In genomic region chr17:50152736-50153135, GRCh38 we compare ENCODE assay signal across 8 cellular contexts. TPM values are rescaled to one million over a fixed set of nuclear protein-coding genes. Genes with fewer than 3 reads are reported as not detected.
DNase-seq lines count a peak whose midpoint lies in the region; ATAC-seq, FAIRE-seq and TF ChIP-seq lines count a peak whose summit lies in the region.

No MANE protein-coding gene starts in this region.

- no peaks in the 10 kb centered on the region; the same call in 1 of the 2 replicates for H4K20me1 ChIP-seq in HepG2 (ENCODE audit: insufficient read depth, low read length)

- FAIRE-seq in HepG2 (lab: Jason Lieb, UNC) = no peak

- no peak overlapping the region for H2AFZ ChIP-seq in HepG2 (ENCODE audit: low read length)

- intact Hi-C loops in HepG2 (cut with micrococcal nuclease; ENCODE audit: unreplicated experiment) = no loop called here

- H3K4me3 Mint-ChIP-seq in activated T-helper 17 cell treated with anti-CD3 and anti-CD28 coated beads, Interleukin-2, amount 50 U/mL, for 72 hours = peak overlapping the region; percentile 81

- in situ Hi-C loops in HepG2 (cut with HindIII; ENCODE audit: extremely low pct_ligation_motif_present, low pct_unique_long_range_greater_than_20kb) = no loop called here

- peaks cover under 1% of the 10 kb centered on the region for H3K4me1 Mint-ChIP-seq in activated T-helper 17 cell treated with anti-CD3 and anti-CD28 coated beads, Interleukin-2, amount 50 U/mL, for 72 hours

- no peak overlapping the region for H3K9ac ChIP-seq in HUES48 (ENCODE audit: low read depth, low read length)
- H3K9ac ChIP-seq in HepG2 (ENCODE audit: insufficient read depth, low read depth, low read length) = peak overlapping the region; percentile 45; the same call in 1 of the 2 replicates
- no peak overlapping the region for H3K9ac ChIP-seq in subcutaneous abdominal adipose tissue (ENCODE audit: low read length in 5 of 5)

- TF ChIP-seq RAD21 in HepG2 (CRISPR knock-in tag; IDR thresholded peaks at IDR 0.05) = no peak

- H3K36me3 ChIP-seq in HUES48 (ENCODE audit: control insufficient read depth, insufficient read depth, low read length) = no peaks in the 10 kb centered on the region
- no peaks in the 10 kb centered on the region for H3K36me3 ChIP-seq in HepG2 (replicated peaks in 1 of 2; ENCODE audit: control insufficient read depth in 1 of 2, insufficient read depth in 2 of 2, low read length in 2 of 2)
- no peaks in the 10 kb centered on the region for H3K36me3 ChIP-seq in subcutaneous abdominal adipose tissue (ENCODE audit: control insufficient read depth in 5 of 5, insufficient read depth in 5 of 5, low read length in 5 of 5)

- peaks cover 10% of the 10 kb centered on the region for H3K79me2 ChIP-seq in HepG2 (ENCODE audit: insufficient read depth, low read length)

- H3K4me1 ChIP-seq in HUES48 (ENCODE audit: control insufficient read depth, insufficient read depth, low read length) (peaks cover 22% of the 10 kb centered on the region; the same call in 1 of the 2 replicates), HepG2 (ENCODE audit: insufficient read depth, low read length) (peaks cover 24% of the 10 kb centered on the region), subcutaneous abdominal adipose tissue (ENCODE audit: control insufficient read depth in 5 of 5, insufficient read depth in 5 of 5, low read length in 5 of 5) (peaks cover 19 to 73% (median 60%) of the 10 kb centered on the region in 5 donors)

- no peak for TF ChIP-seq CTCF in HepG2 (CRISPR knock-in tag; IDR thresholded peaks at IDR 0.05)

- DNase-seq in HepG2 (ENCODE audit: low spot score) = no peak
- no peak for DNase-seq in RPMI8226
- DNase-seq in KG1 (lab: John Stamatoyannopoulos, UW) = no peak
- no peak for DNase-seq in hepatic stellate cell (ENCODE audit: low spot score)
- no peak for DNase-seq in activated naive CD4-positive, alpha-beta T cell treated with anti-CD3 and anti-CD28 coated beads, Interleukin-2, amount 50 U/mL, for 16 hours

- H3K27ac ChIP-seq in HUES48 (ENCODE audit: low read depth, low read length) (peak overlapping the region; percentile 76), HepG2 (ENCODE audit: extremely low read length, insufficient read depth, low read length) (no peak overlapping the region), subcutaneous abdominal adipose tissue (ENCODE audit: low read depth, low read length) (peak overlapping the region; percentile 65)

- no peak overlapping the region; the same call in 1 of the 2 replicates for H3K4me2 ChIP-seq in HepG2 (ENCODE audit: low read depth, low read length)

- 68% methylated on average over 7 of the region's 7 CpGs for WGBS in HepG2 (ENCODE audit: low lambda C conversion rate)

- no TSS peak for BruUV-seq in HepG2 (replicated peaks; lab: Mats Ljungman, UMichigan)

- TF ChIP-seq EP300 in HepG2 (IDR thresholded peaks at IDR 0.05; ENCODE audit: low read depth in 2 of 2, low read length in 2 of 2) (no peak), HepG2 (CRISPR knock-in tag; IDR thresholded peaks at IDR 0.05; ENCODE audit: borderline replicate concordance) (no peak)

- H3K27ac Mint-ChIP-seq in activated T-helper 17 cell treated with anti-CD3 and anti-CD28 coated beads, Interleukin-2, amount 50 U/mL, for 72 hours = no peak overlapping the region

- POLR2A ChIA-PET in HepG2 (lab: Yijun Ruan, JAX) = interaction anchor here (1.3 to 1.7 kb wide), 2 partner anchors 8 to 26 kb away, joined by 4 to 7 read pairs; no protein-coding TSS in a partner anchor

- CTCF ChIA-PET in HepG2 (lab: Yijun Ruan, JAX; ENCODE audit: low intra/inter-chr PET ratio, low total read pairs) = no interaction called here

- H3K9me3 ChIP-seq in HUES48 (ENCODE audit: control insufficient read depth, insufficient read depth, low read length) (no peaks in the 10 kb centered on the region), HepG2 (ENCODE audit: low read length) (no peaks in the 10 kb centered on the region), subcutaneous abdominal adipose tissue (ENCODE audit: control insufficient read depth in 5 of 5, low read length in 5 of 5) (no peaks in the 10 kb centered on the region)

- ATAC-seq in activated T-helper 17 cell treated with anti-CD3 and anti-CD28 coated beads, Interleukin-2, amount 50 U/mL, for 72 hours (replicated peaks) = no peak
- ATAC-seq in HepG2 = no peak

- peaks cover 29% of the 10 kb centered on the region for H3K36me3 Mint-ChIP-seq in activated T-helper 17 cell treated with anti-CD3 and anti-CD28 coated beads, Interleukin-2, amount 50 U/mL, for 72 hours (ENCODE audit: low read depth)

- no peak for TF ChIP-seq POLR2A in HepG2 (IDR thresholded peaks at IDR 0.05; ENCODE audit: insufficient read depth in 1 of 2, low read depth in 2 of 2, low read length in 2 of 2)

- H3K4me3 ChIP-seq in HUES48 (ENCODE audit: low read depth, low read length) (no peak overlapping the region), HepG2 (replicated peaks in 1 of 3; ENCODE audit: insufficient read depth in 1 of 3, low read depth in 2 of 3, low read length in 3 of 3) (0 out of 6 replicates have a peak overlapping the region, but pooled peaks of 1 of the 3 experiments have one; percentile 86), subcutaneous abdominal adipose tissue (ENCODE audit: low read depth in 1 of 5, low read length in 5 of 5) (peak overlapping the region in 2 of 5 donors; percentile 79 to 82)

- no peaks in the 10 kb centered on the region for H3K9me3 Mint-ChIP-seq in activated T-helper 17 cell treated with anti-CD3 and anti-CD28 coated beads, Interleukin-2, amount 50 U/mL, for 72 hours

- H3K27me3 Mint-ChIP-seq in activated T-helper 17 cell treated with anti-CD3 and anti-CD28 coated beads, Interleukin-2, amount 50 U/mL, for 72 hours = no peaks in the 10 kb centered on the region

- peaks cover 18% of the 10 kb centered on the region for H3K27me3 ChIP-seq in HUES48 (ENCODE audit: control insufficient read depth, insufficient read depth, low read length)
- peaks cover 2 to 5% of the 10 kb centered on the region in 2 experiments; a peak in 2 of 5 replicates for H3K27me3 ChIP-seq in HepG2 (ENCODE audit: control insufficient read depth in 1 of 2, insufficient read depth in 2 of 2, low read length in 2 of 2)
- no peaks in the 10 kb centered on the region for H3K27me3 ChIP-seq in subcutaneous abdominal adipose tissue (ENCODE audit: control insufficient read depth in 5 of 5, insufficient read depth in 4 of 5, low read length in 5 of 5)

RNA-seq across cellular contexts. Expression of gene PPP1R9B, which starts 2.3 kb away (rescaled TPM):
- total RNA-seq in activated T-helper 17 cell treated with anti-CD3 and anti-CD28 coated beads, Interleukin-2, amount 50 U/mL, for 72 hours = 10 to 100 TPM; 73.6 to 89.2 TPM
- total RNA-seq in HepG2 (2016; rRNA removed; fragmentation: Illumina TruSeq; extraction: Trizol) = 11.0 and 15.8 TPM in 2 replicates
- total RNA-seq in HepG2 (2016; cell fraction: cytosol; rRNA removed; fragmentation: Illumina TruSeq; extraction: Trizol; ENCODE audit: low read depth) = 1.3 and 1.6 TPM in 2 replicates
- total RNA-seq in HepG2 (2016; cell fraction: insoluble cytoplasmic fraction; rRNA removed; fragmentation: Illumina TruSeq; extraction: Trizol) = 8.3 and 16.2 TPM in 2 replicates
- total RNA-seq in HepG2 (2016; cell fraction: membrane; rRNA removed; fragmentation: Illumina TruSeq; extraction: Trizol) = 7.0 and 7.3 TPM in 2 replicates
- 10.9 and 13.5 TPM in 2 replicates for total RNA-seq in HepG2 (2016; cell fraction: nucleus; rRNA removed; fragmentation: Illumina TruSeq; extraction: Trizol)
- 8.7 and 9.4 TPM in 2 replicates for polyA plus RNA-seq in HepG2 (2011; rRNA removed)
- 7.4 and 9.0 TPM in 2 replicates for polyA plus RNA-seq in HepG2 (2011; cell fraction: cytosol; rRNA removed)
- 13.1 and 16.4 TPM in 2 replicates for polyA plus RNA-seq in HepG2 (2011; cell fraction: nucleus; rRNA removed)
- polyA plus RNA-seq in HepG2 (2012) = 9.8 and 11.6 TPM in 2 replicates
- 1.2 and 1.4 TPM in 2 replicates for polyA plus RNA-seq in HepG2 (2016; cell fraction: cytosol; fragmentation: Illumina TruSeq; extraction: Trizol; ENCODE audit: low read depth)
- polyA plus RNA-seq in HepG2 (2016; cell fraction: insoluble cytoplasmic fraction; fragmentation: Illumina TruSeq; extraction: Trizol; ENCODE audit: low read depth) = 14.2 and 17.2 TPM in 2 replicates
- polyA plus RNA-seq in HepG2 (2016; cell fraction: membrane; fragmentation: Illumina TruSeq; extraction: Trizol; ENCODE audit: low read depth) = 7.2 TPM in 2 replicates
- polyA plus RNA-seq in HepG2 (2016; cell fraction: nucleus; fragmentation: Illumina TruSeq; extraction: Trizol; ENCODE audit: insufficient read depth, low read depth) = 35.0 and 35.2 TPM in 2 replicates
- polyA minus RNA-seq in HepG2 (2011; rRNA and poly(A)+ RNA removed; ENCODE audit: low replicate concordance) = 15.4 and 32.3 TPM in 2 replicates
- 7.3 and 11.8 TPM in 2 replicates for polyA minus RNA-seq in HepG2 (2011; cell fraction: cytosol; rRNA and poly(A)+ RNA removed)
- 7.8 and 9.3 TPM in 2 replicates for polyA minus RNA-seq in HepG2 (2011; cell fraction: nucleus; rRNA and poly(A)+ RNA removed)

RNA-seq across cellular contexts. Expression of gene SGCA, which starts 13.1 kb away (rescaled TPM):
- total RNA-seq in activated T-helper 17 cell treated with anti-CD3 and anti-CD28 coated beads, Interleukin-2, amount 50 U/mL, for 72 hours = not detected
- total RNA-seq in HepG2 (2016; rRNA removed; fragmentation: Illumina TruSeq; extraction: Trizol) = not detected in 2 replicates
- not detected in 2 replicates for total RNA-seq in HepG2 (2016; cell fraction: cytosol; rRNA removed; fragmentation: Illumina TruSeq; extraction: Trizol; ENCODE audit: low read depth)
- total RNA-seq in HepG2 (2016; cell fraction: insoluble cytoplasmic fraction; rRNA removed; fragmentation: Illumina TruSeq; extraction: Trizol) = not detected in 2 replicates
- total RNA-seq in HepG2 (2016; cell fraction: membrane; rRNA removed; fragmentation: Illumina TruSeq; extraction: Trizol) = not detected in 2 replicates
- total RNA-seq in HepG2 (2016; cell fraction: nucleus; rRNA removed; fragmentation: Illumina TruSeq; extraction: Trizol) = not detected in 2 replicates
- not detected in 2 replicates for polyA plus RNA-seq in HepG2 (2011; rRNA removed)
- polyA plus RNA-seq in HepG2 (2011; cell fraction: cytosol; rRNA removed) = not detected in 2 replicates
- polyA plus RNA-seq in HepG2 (2011; cell fraction: nucleus; rRNA removed) = 0.42 TPM in 1 of 2 replicates, not detected in the other
- not detected in 2 replicates for polyA plus RNA-seq in HepG2 (2012)
- polyA plus RNA-seq in HepG2 (2016; cell fraction: cytosol; fragmentation: Illumina TruSeq; extraction: Trizol; ENCODE audit: low read depth) = not detected in 2 replicates
- polyA plus RNA-seq in HepG2 (2016; cell fraction: insoluble cytoplasmic fraction; fragmentation: Illumina TruSeq; extraction: Trizol; ENCODE audit: low read depth) = not detected in 2 replicates
- polyA plus RNA-seq in HepG2 (2016; cell fraction: membrane; fragmentation: Illumina TruSeq; extraction: Trizol; ENCODE audit: low read depth) = not detected in 2 replicates
- polyA plus RNA-seq in HepG2 (2016; cell fraction: nucleus; fragmentation: Illumina TruSeq; extraction: Trizol; ENCODE audit: insufficient read depth, low read depth) = not detected in 2 replicates
- polyA minus RNA-seq in HepG2 (2011; rRNA and poly(A)+ RNA removed; ENCODE audit: low replicate concordance) = 0.19 TPM in 1 of 2 replicates, not detected in the other
- polyA minus RNA-seq in HepG2 (2011; cell fraction: cytosol; rRNA and poly(A)+ RNA removed) = not detected in 2 replicates
- polyA minus RNA-seq in HepG2 (2011; cell fraction: nucleus; rRNA and poly(A)+ RNA removed) = not detected in 2 replicates

RNA-seq across cellular contexts. Expression of gene SAMD14, which starts 22.8 kb away (rescaled TPM):
- total RNA-seq in activated T-helper 17 cell treated with anti-CD3 and anti-CD28 coated beads, Interleukin-2, amount 50 U/mL, for 72 hours = 1 to 10 TPM in 1 of 2 donors, under 1 TPM in 1; 0.84 to 6.9 TPM
- total RNA-seq in HepG2 (2016; rRNA removed; fragmentation: Illumina TruSeq; extraction: Trizol) = 0.07 TPM in 1 of 2 replicates, not detected in the other
- total RNA-seq in HepG2 (2016; cell fraction: cytosol; rRNA removed; fragmentation: Illumina TruSeq; extraction: Trizol; ENCODE audit: low read depth) = 0.18 and 0.20 TPM in 2 replicates
- total RNA-seq in HepG2 (2016; cell fraction: insoluble cytoplasmic fraction; rRNA removed; fragmentation: Illumina TruSeq; extraction: Trizol) = 0.04 TPM in 1 of 2 replicates, not detected in the other
- 0.09 and 0.14 TPM in 2 replicates for total RNA-seq in HepG2 (2016; cell fraction: membrane; rRNA removed; fragmentation: Illumina TruSeq; extraction: Trizol)
- total RNA-seq in HepG2 (2016; cell fraction: nucleus; rRNA removed; fragmentation: Illumina TruSeq; extraction: Trizol) = 0.09 TPM in 2 replicates
- polyA plus RNA-seq in HepG2 (2011; rRNA removed) = 0.22 TPM in 1 of 2 replicates, not detected in the other
- polyA plus RNA-seq in HepG2 (2011; cell fraction: cytosol; rRNA removed) = 0.01 and 0.04 TPM in 2 replicates
- 0.24 and 0.29 TPM in 2 replicates for polyA plus RNA-seq in HepG2 (2011; cell fraction: nucleus; rRNA removed)
- 0.08 and 0.11 TPM in 2 replicates for polyA plus RNA-seq in HepG2 (2012)
- polyA plus RNA-seq in HepG2 (2016; cell fraction: cytosol; fragmentation: Illumina TruSeq; extraction: Trizol; ENCODE audit: low read depth) = not detected in 2 replicates
- 0.16 TPM in 1 of 2 replicates, not detected in the other for polyA plus RNA-seq in HepG2 (2016; cell fraction: insoluble cytoplasmic fraction; fragmentation: Illumina TruSeq; extraction: Trizol; ENCODE audit: low read depth)
- polyA plus RNA-seq in HepG2 (2016; cell fraction: membrane; fragmentation: Illumina TruSeq; extraction: Trizol; ENCODE audit: low read depth) = 0.19 TPM in 2 replicates
- polyA plus RNA-seq in HepG2 (2016; cell fraction: nucleus; fragmentation: Illumina TruSeq; extraction: Trizol; ENCODE audit: insufficient read depth, low read depth) = 0.53 TPM in 1 of 2 replicates, not detected in the other
- 0.28 and 0.30 TPM in 2 replicates for polyA minus RNA-seq in HepG2 (2011; rRNA and poly(A)+ RNA removed; ENCODE audit: low replicate concordance)
- 0.09 and 0.20 TPM in 2 replicates for polyA minus RNA-seq in HepG2 (2011; cell fraction: cytosol; rRNA and poly(A)+ RNA removed)
- 0.39 and 0.99 TPM in 2 replicates for polyA minus RNA-seq in HepG2 (2011; cell fraction: nucleus; rRNA and poly(A)+ RNA removed)

RNA-seq across cellular contexts. Expression of gene COL1A1, which starts 48.7 kb away (rescaled TPM):
- total RNA-seq in activated T-helper 17 cell treated with anti-CD3 and anti-CD28 coated beads, Interleukin-2, amount 50 U/mL, for 72 hours = 1 to 10 TPM in 1 of 2 donors, under 1 TPM in 1; 0.37 to 1.9 TPM
- total RNA-seq in HepG2 (2016; rRNA removed; fragmentation: Illumina TruSeq; extraction: Trizol) = 0.17 TPM in 1 of 2 replicates, not detected in the other
- not detected in 2 replicates for total RNA-seq in HepG2 (2016; cell fraction: cytosol; rRNA removed; fragmentation: Illumina TruSeq; extraction: Trizol; ENCODE audit: low read depth)
- total RNA-seq in HepG2 (2016; cell fraction: insoluble cytoplasmic fraction; rRNA removed; fragmentation: Illumina TruSeq; extraction: Trizol) = 0.03 and 0.06 TPM in 2 replicates
- total RNA-seq in HepG2 (2016; cell fraction: membrane; rRNA removed; fragmentation: Illumina TruSeq; extraction: Trizol) = 0.09 and 0.24 TPM in 2 replicates
- total RNA-seq in HepG2 (2016; cell fraction: nucleus; rRNA removed; fragmentation: Illumina TruSeq; extraction: Trizol) = 0.68 and 0.72 TPM in 2 replicates
- 0.05 and 0.14 TPM in 2 replicates for polyA plus RNA-seq in HepG2 (2011; rRNA removed)
- polyA plus RNA-seq in HepG2 (2011; cell fraction: cytosol; rRNA removed) = 0.01 TPM in 1 of 2 replicates, not detected in the other
- 1.7 and 2.5 TPM in 2 replicates for polyA plus RNA-seq in HepG2 (2011; cell fraction: nucleus; rRNA removed)
- 0.19 TPM in 2 replicates for polyA plus RNA-seq in HepG2 (2012)
- polyA plus RNA-seq in HepG2 (2016; cell fraction: cytosol; fragmentation: Illumina TruSeq; extraction: Trizol; ENCODE audit: low read depth) = 0.03 TPM in 1 of 2 replicates, not detected in the other
- 0.07 TPM in 1 of 2 replicates, not detected in the other for polyA plus RNA-seq in HepG2 (2016; cell fraction: insoluble cytoplasmic fraction; fragmentation: Illumina TruSeq; extraction: Trizol; ENCODE audit: low read depth)
- not detected in 2 replicates for polyA plus RNA-seq in HepG2 (2016; cell fraction: membrane; fragmentation: Illumina TruSeq; extraction: Trizol; ENCODE audit: low read depth)
- 1.00 and 2.8 TPM in 2 replicates for polyA plus RNA-seq in HepG2 (2016; cell fraction: nucleus; fragmentation: Illumina TruSeq; extraction: Trizol; ENCODE audit: insufficient read depth, low read depth)
- 35.8 TPM in 1 of 2 replicates, not detected in the other for polyA minus RNA-seq in HepG2 (2011; rRNA and poly(A)+ RNA removed; ENCODE audit: low replicate concordance)
- 0.70 and 0.79 TPM in 2 replicates for polyA minus RNA-seq in HepG2 (2011; cell fraction: cytosol; rRNA and poly(A)+ RNA removed)
- polyA minus RNA-seq in HepG2 (2011; cell fraction: nucleus; rRNA and poly(A)+ RNA removed) = 0.52 and 1.2 TPM in 2 replicates

RNA-seq across cellular contexts. Expression of gene PDK2, which starts 57.6 kb away (rescaled TPM):
- 10 to 100 TPM; 10.0 to 15.2 TPM for total RNA-seq in activated T-helper 17 cell treated with anti-CD3 and anti-CD28 coated beads, Interleukin-2, amount 50 U/mL, for 72 hours
- 18.5 and 19.2 TPM in 2 replicates for total RNA-seq in HepG2 (2016; rRNA removed; fragmentation: Illumina TruSeq; extraction: Trizol)
- total RNA-seq in HepG2 (2016; cell fraction: cytosol; rRNA removed; fragmentation: Illumina TruSeq; extraction: Trizol; ENCODE audit: low read depth) = 6.4 and 13.9 TPM in 2 replicates
- total RNA-seq in HepG2 (2016; cell fraction: insoluble cytoplasmic fraction; rRNA removed; fragmentation: Illumina TruSeq; extraction: Trizol) = 16.2 and 19.8 TPM in 2 replicates
- 10.9 and 11.9 TPM in 2 replicates for total RNA-seq in HepG2 (2016; cell fraction: membrane; rRNA removed; fragmentation: Illumina TruSeq; extraction: Trizol)
- total RNA-seq in HepG2 (2016; cell fraction: nucleus; rRNA removed; fragmentation: Illumina TruSeq; extraction: Trizol) = 10.9 and 12.5 TPM in 2 replicates
- 59.7 and 66.6 TPM in 2 replicates for polyA plus RNA-seq in HepG2 (2011; rRNA removed)
- polyA plus RNA-seq in HepG2 (2011; cell fraction: cytosol; rRNA removed) = 33.2 and 46.3 TPM in 2 replicates
- 86.5 and 102 TPM in 2 replicates for polyA plus RNA-seq in HepG2 (2011; cell fraction: nucleus; rRNA removed)
- 17.2 and 27.4 TPM in 2 replicates for polyA plus RNA-seq in HepG2 (2012)
- polyA plus RNA-seq in HepG2 (2016; cell fraction: cytosol; fragmentation: Illumina TruSeq; extraction: Trizol; ENCODE audit: low read depth) = 9.3 and 10.8 TPM in 2 replicates
- 22.3 and 32.8 TPM in 2 replicates for polyA plus RNA-seq in HepG2 (2016; cell fraction: insoluble cytoplasmic fraction; fragmentation: Illumina TruSeq; extraction: Trizol; ENCODE audit: low read depth)
- 12.0 and 14.3 TPM in 2 replicates for polyA plus RNA-seq in HepG2 (2016; cell fraction: membrane; fragmentation: Illumina TruSeq; extraction: Trizol; ENCODE audit: low read depth)
- polyA plus RNA-seq in HepG2 (2016; cell fraction: nucleus; fragmentation: Illumina TruSeq; extraction: Trizol; ENCODE audit: insufficient read depth, low read depth) = 21.9 and 24.6 TPM in 2 replicates
- 111 and 113 TPM in 2 replicates for polyA minus RNA-seq in HepG2 (2011; rRNA and poly(A)+ RNA removed; ENCODE audit: low replicate concordance)
- polyA minus RNA-seq in HepG2 (2011; cell fraction: cytosol; rRNA and poly(A)+ RNA removed) = 22.7 and 28.5 TPM in 2 replicates
- polyA minus RNA-seq in HepG2 (2011; cell fraction: nucleus; rRNA and poly(A)+ RNA removed) = 44.5 and 48.7 TPM in 2 replicates
